ENCODE assay signal across 1 cellular context in the genomic region with DNA sequence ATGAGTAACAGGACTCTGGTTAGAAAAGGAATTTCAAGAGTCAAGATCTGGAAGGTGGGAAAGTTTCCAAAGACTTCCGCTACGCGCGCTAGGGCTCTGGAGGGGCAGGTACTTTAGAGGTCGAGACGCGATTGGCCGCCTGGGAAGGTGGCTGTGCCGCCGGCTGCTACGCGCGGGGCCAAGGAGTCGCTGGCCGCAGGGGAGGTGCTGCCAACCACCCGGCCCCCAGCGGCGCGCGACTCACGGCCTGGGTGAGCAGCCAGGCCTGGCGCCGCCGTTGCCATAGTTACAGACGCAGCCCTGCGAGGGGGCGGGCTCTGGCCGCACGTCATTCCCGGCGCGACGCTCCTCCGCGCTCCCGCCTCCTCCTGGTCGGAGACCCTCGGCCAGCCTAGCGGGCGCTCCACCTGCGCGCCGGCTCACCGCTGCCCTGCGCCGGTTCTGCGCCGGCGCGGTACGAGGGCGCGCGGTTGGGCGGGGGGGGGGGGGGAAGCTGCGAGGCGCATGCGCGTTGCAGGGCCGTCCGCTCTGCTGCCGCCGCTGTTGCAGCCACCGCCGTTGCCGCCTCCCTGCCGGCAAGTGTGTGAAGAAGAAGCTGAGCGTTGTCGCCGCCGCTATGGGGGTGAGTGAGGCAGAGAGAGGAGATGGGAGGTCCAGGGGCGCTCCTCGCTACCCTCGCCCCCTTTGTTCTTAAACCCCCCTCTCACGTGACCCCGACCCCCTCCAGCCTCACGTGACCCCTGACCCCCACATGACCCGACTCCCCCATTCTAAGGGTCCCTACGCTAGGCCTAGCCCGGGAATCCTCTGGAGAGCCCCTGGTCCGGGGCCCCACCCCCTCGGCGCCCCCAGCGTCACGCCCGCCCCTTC.
TF ChIP-seq lines count a peak whose summit lies in the region.

A gene (plus strand): TSS at position 522 of the 870 bp plus-strand sequence. CDS start 95 bp downstream, at position 617.

TF ChIP-seq in SK-N-SH, 30 proteins besides CTCF, POLR2A, EP300 and RAD21 (continued from another document):
- TF ChIP-seq, protein P1, sequence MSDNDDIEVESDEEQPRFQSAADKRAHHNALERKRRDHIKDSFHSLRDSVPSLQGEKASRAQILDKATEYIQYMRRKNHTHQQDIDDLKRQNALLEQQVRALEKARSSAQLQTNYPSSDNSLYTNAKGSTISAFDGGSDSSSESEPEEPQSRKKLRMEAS (IDR thresholded peaks at IDR 0.05; ENCODE audit: low read depth): peak; percentile 56; the same call in 1 of the 2 replicates
- TF ChIP-seq ELF1 (IDR thresholded peaks at IDR 0.05): no peak; the same call in 1 of the 2 replicates
